ENCODE assay signal across 2 cellular contexts in genomic region chr1:209835782-209836298, GRCh38.
TF ChIP-seq lines count a peak whose summit lies in the region.

No MANE protein-coding gene starts in this region.

TF ChIP-seq in endothelial cell of umbilical vein, 7 proteins besides CTCF, POLR2A, EP300 and RAD21:
- no peak for TF ChIP-seq MYC (IDR thresholded peaks at IDR 0.05; ENCODE audit: low read depth, low read length)
- TF ChIP-seq GATA2 (IDR thresholded peaks at IDR 0.05; ENCODE audit: insufficient read depth, insufficient read length, low read depth, low read length), result peak; percentile 63
- TF ChIP-seq MAX (IDR thresholded peaks at IDR 0.05; ENCODE audit: insufficient read depth, insufficient read length), result no peak
- no peak for TF ChIP-seq EZH2 (IDR thresholded peaks at IDR 0.05; ENCODE audit: borderline replicate concordance, low read depth, low read length, severe bottlenecking)
- TF ChIP-seq POLR2AphosphoS5 (IDR thresholded peaks at IDR 0.05; ENCODE audit: insufficient read depth, low read depth, low read length), result no peak
- TF ChIP-seq FOS (IDR thresholded peaks at IDR 0.05; ENCODE audit: borderline replicate concordance, insufficient read depth, low read length), result peak; percentile 68

TF ChIP-seq in GM23338, 12 proteins besides CTCF, POLR2A, EP300 and RAD21:
- TF ChIP-seq STAT1 (IDR thresholded peaks at IDR 0.05; ENCODE audit: unreplicated experiment) (no peak), EZH2phosphoT487 (IDR thresholded peaks at IDR 0.05; ENCODE audit: unreplicated experiment) (no peak)
